In the genomic region with DNA sequence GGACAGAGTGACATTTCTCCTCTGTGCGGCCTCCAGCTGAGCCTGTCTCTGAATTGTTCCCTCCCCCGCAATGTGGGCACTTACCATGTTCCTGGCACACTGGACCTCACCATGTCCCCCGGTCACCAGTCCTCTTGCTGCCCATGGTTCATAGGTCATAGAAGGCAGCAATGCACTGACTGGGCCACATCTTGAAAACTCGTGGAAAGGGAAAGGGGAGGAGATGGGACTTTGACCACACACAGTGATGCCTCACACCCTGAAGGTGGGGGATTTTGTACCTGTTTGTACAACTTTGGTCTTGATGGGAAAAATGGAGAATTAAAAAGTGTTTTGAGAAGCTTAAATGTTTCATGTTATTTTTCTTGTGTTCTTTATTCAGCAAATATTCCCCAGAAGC, we compare ENCODE assay signal across 28 cellular contexts.
DNase-seq lines count a peak whose midpoint lies in the region; ATAC-seq, FAIRE-seq and TF ChIP-seq lines count a peak whose summit lies in the region.
"Had no signal": no experiment of that assay in that cellular context is flagged by ENCODE, and none has a peak within 500 bp of the region (broad histone marks: within the 10 kb centered on the region; RNA-seq: fewer than 3 reads in every experiment).

No MANE protein-coding gene starts in this region.

- CTCF ChIA-PET in A673 (lab: Charles Lee) = no interaction called here
- CTCF ChIA-PET in PC-9 (lab: Charles Lee) = no interaction called here
- CTCF ChIA-PET in endothelial cell of umbilical vein (lab: Charles Lee) = no interaction called here
- CTCF ChIA-PET in HepG2 (lab: Yijun Ruan, JAX; ENCODE audit: low intra/inter-chr PET ratio, low total read pairs) = no interaction called here

- H3K9me1 ChIP-seq in endothelial cell of umbilical vein (replicated peaks; ENCODE audit: control insufficient read depth, extremely low read depth, insufficient read depth, low read length) = no peaks in the 10 kb centered on the region

- dilution Hi-C loops in endothelial cell of umbilical vein (cut with MboI; ENCODE audit: extremely low pct_ligation_motif_present, low sequenced_read_pairs) = no loop called here

- H3K4me3 ChIP-seq in A673 (ENCODE audit: low read depth, low read length, poor library complexity, severe bottlenecking) (no peak overlapping the region), PC-9 (no peak overlapping the region), endothelial cell of umbilical vein (replicated peaks in 1 of 3; ENCODE audit: insufficient read depth in 1 of 3, low read depth in 1 of 3, low read length in 3 of 3) (no peak overlapping the region), HepG2 (replicated peaks in 1 of 3; ENCODE audit: insufficient read depth in 1 of 3, low read depth in 2 of 3, low read length in 3 of 3) (no peak overlapping the region), heart left ventricle (no peak overlapping the region), MM.1S (ENCODE audit: low read length) (no peak overlapping the region)
- H3K4me3 ChIP-seq: A549, BLaER1 had no signal

- H3K79me2 ChIP-seq in PC-9 (ENCODE audit: low read depth) (no peaks in the 10 kb centered on the region), endothelial cell of umbilical vein (ENCODE audit: control insufficient read depth, insufficient read depth, low read length) (no peaks in the 10 kb centered on the region), HepG2 (ENCODE audit: insufficient read depth, low read length) (no peaks in the 10 kb centered on the region), MM.1S (ENCODE audit: low read length) (no peaks in the 10 kb centered on the region)

- H3K36me3 ChIP-seq in A673 (ENCODE audit: insufficient read depth, low read length, poor library complexity, severe bottlenecking) = no peaks in the 10 kb centered on the region
- H3K36me3 ChIP-seq in PC-9 (ENCODE audit: low read depth) = no peaks in the 10 kb centered on the region
- H3K36me3 ChIP-seq in endothelial cell of umbilical vein (ENCODE audit: control insufficient read depth in 2 of 2, extremely low read depth in 1 of 2, insufficient read depth in 2 of 2, low read length in 2 of 2) = no peaks in the 10 kb centered on the region
- H3K36me3 ChIP-seq in HepG2 (replicated peaks in 1 of 2; ENCODE audit: control insufficient read depth in 1 of 2, insufficient read depth in 2 of 2, low read length in 2 of 2) = no peaks in the 10 kb centered on the region
- H3K36me3 ChIP-seq in heart left ventricle = no peaks in the 10 kb centered on the region
- no peaks in the 10 kb centered on the region for H3K36me3 ChIP-seq in MM.1S (replicated peaks; ENCODE audit: insufficient read depth, low read length)
- H3K36me3 ChIP-seq: BE2C had no signal

- H3F3A ChIP-seq in PC-9 (ENCODE audit: insufficient read depth, low read depth) (no peaks in the 10 kb centered on the region), MM.1S (ENCODE audit: insufficient read depth, low read length) (peaks cover 1% of the 10 kb centered on the region; the same call in 1 of the 2 replicates)

- no peaks in the 10 kb centered on the region for H3K9me3 ChIP-seq in A673 (ENCODE audit: low read depth, low read length, poor library complexity, severe bottlenecking)
- no peaks in the 10 kb centered on the region for H3K9me3 ChIP-seq in PC-9 (ENCODE audit: insufficient read depth, low read depth)
- no peaks in the 10 kb centered on the region for H3K9me3 ChIP-seq in endothelial cell of umbilical vein (replicated peaks; ENCODE audit: control insufficient read depth, insufficient read depth, low read length)
- H3K9me3 ChIP-seq in HepG2 (ENCODE audit: low read length) = no peaks in the 10 kb centered on the region
- no peaks in the 10 kb centered on the region for H3K9me3 ChIP-seq in heart left ventricle
- no peaks in the 10 kb centered on the region for H3K9me3 ChIP-seq in MM.1S (replicated peaks; ENCODE audit: insufficient read depth, low read length)
- H3K9me3 ChIP-seq: A549, BE2C, BLaER1 had no signal

- no peaks in the 10 kb centered on the region for H4K20me1 ChIP-seq in PC-9 (ENCODE audit: insufficient read depth)
- H4K20me1 ChIP-seq in endothelial cell of umbilical vein (replicated peaks; ENCODE audit: control insufficient read depth, extremely low read depth, insufficient read depth, low read length) = no peaks in the 10 kb centered on the region
- H4K20me1 ChIP-seq in HepG2 (ENCODE audit: insufficient read depth, low read length) = no peaks in the 10 kb centered on the region
- H4K20me1 ChIP-seq in MM.1S (ENCODE audit: insufficient read depth, low read length) = no peaks in the 10 kb centered on the region
- H4K20me1 ChIP-seq: BLaER1 had no signal

- H3K9ac ChIP-seq in endothelial cell of umbilical vein (replicated peaks; ENCODE audit: extremely low read depth, insufficient read depth, low read length) = no peak overlapping the region
- H3K9ac ChIP-seq in HepG2 (ENCODE audit: insufficient read depth, low read depth, low read length) = no peak overlapping the region
- no peak overlapping the region for H3K9ac ChIP-seq in MM.1S (ENCODE audit: low read length)
- H3K9ac ChIP-seq: BLaER1 had no signal

- POLR2A ChIA-PET in A673 (lab: Charles Lee; ENCODE audit: low non-redundant PET) (no interaction called here), PC-9 (lab: Charles Lee; ENCODE audit: unreplicated experiment) (no interaction called here), endothelial cell of umbilical vein (lab: Charles Lee) (no interaction called here), HepG2 (lab: Yijun Ruan, JAX) (no interaction called here)

- intact Hi-C loops in A673 (cut with micrococcal nuclease; ENCODE audit: unreplicated experiment) = no loop called here
- intact Hi-C loops in PC-9 (cut with micrococcal nuclease; ENCODE audit: unreplicated experiment) = no loop called here
- intact Hi-C loops in endothelial cell of umbilical vein (cut with micrococcal nuclease) = no loop called here
- intact Hi-C loops in HepG2 (cut with micrococcal nuclease; ENCODE audit: unreplicated experiment) = no loop called here
- intact Hi-C loops in heart left ventricle (cut with DNase I) = no loop called here

- TF ChIP-seq POLR2A in endothelial cell of umbilical vein (IDR thresholded peaks at IDR 0.05; ENCODE audit: low read depth, low read length) (no peak), HepG2 (IDR thresholded peaks at IDR 0.05; ENCODE audit: insufficient read depth in 1 of 2, low read depth in 2 of 2, low read length in 2 of 2) (no peak), GM12891 (IDR thresholded peaks at IDR 0.05; ENCODE audit: low read depth, low read length) (no peak), heart left ventricle (IDR thresholded peaks at IDR 0.05) (no peak)

- WGBS in HepG2 (ENCODE audit: low lambda C conversion rate) = 53% methylated on average over 4 of the region's 4 CpGs
- WGBS in heart left ventricle, 4 donors = 90 to 97% (median 94%) methylated on average over 4 of the region's 4 CpGs

- TF ChIP-seq EP300 in HepG2 (IDR thresholded peaks at IDR 0.05; ENCODE audit: low read depth in 2 of 2, low read length in 2 of 2) (no peak), HepG2 (CRISPR knock-in tag; IDR thresholded peaks at IDR 0.05; ENCODE audit: borderline replicate concordance) (no peak)

- H3K27me3 ChIP-seq in A673 (replicated peaks; ENCODE audit: insufficient read depth, low read depth, low read length, poor library complexity) (no peaks in the 10 kb centered on the region), PC-9 (ENCODE audit: insufficient read depth, low read depth) (no peaks in the 10 kb centered on the region), endothelial cell of umbilical vein (ENCODE audit: control insufficient read depth in 2 of 2, insufficient read depth in 2 of 2, low read length in 2 of 2) (no peaks in the 10 kb centered on the region), HepG2 (ENCODE audit: control insufficient read depth in 1 of 2, insufficient read depth in 2 of 2, low read length in 2 of 2) (no peaks in the 10 kb centered on the region), heart left ventricle (no peaks in the 10 kb centered on the region), MM.1S (replicated peaks; ENCODE audit: insufficient read depth, low read length) (no peaks in the 10 kb centered on the region)
- H3K27me3 ChIP-seq: BE2C, BLaER1 had no signal

- in situ Hi-C loops in HepG2 (cut with HindIII; ENCODE audit: extremely low pct_ligation_motif_present, low pct_unique_long_range_greater_than_20kb) = no loop called here

- DNase-seq in A673 (ENCODE audit: low spot score) (no peak), PC-9 (no peak), endothelial cell of umbilical vein (ENCODE audit: low read depth, low spot score) (no peak), HepG2 (ENCODE audit: low spot score) (no peak), GM12891 (ENCODE audit: insufficient read length, low spot score) (no peak), heart left ventricle (no peak), MM.1S (no peak)
- DNase-seq: ACHN; BE2C; C1 segment of cervical spinal cord; CD4-positive, alpha-beta memory T cell; CD4-positive, CD25-positive, alpha-beta regulatory T cell; CD8-positive, alpha-beta memory T cell; COR-L47; DMS 273 treated with DMSO at 0.1 percent for 48 hours; DMS153; DMS53; DMS79; DND-41; EL; GDM1 had no signal

- no peaks in the 10 kb centered on the region for H3K4me1 ChIP-seq in A673 (ENCODE audit: insufficient read depth, low read length, poor library complexity, severe bottlenecking)
- H3K4me1 ChIP-seq in PC-9 (replicated peaks; ENCODE audit: insufficient read depth) = no peaks in the 10 kb centered on the region
- no peaks in the 10 kb centered on the region for H3K4me1 ChIP-seq in endothelial cell of umbilical vein (ENCODE audit: control insufficient read depth, extremely low read depth, insufficient read depth, low read length)
- peaks cover 10% of the 10 kb centered on the region for H3K4me1 ChIP-seq in HepG2 (ENCODE audit: insufficient read depth, low read length)
- H3K4me1 ChIP-seq in heart left ventricle = peaks cover 0 to 12% (median 0%) of the 10 kb centered on the region in 12 donors
- peaks cover 15% of the 10 kb centered on the region for H3K4me1 ChIP-seq in MM.1S (ENCODE audit: low read length)
- H3K4me1 ChIP-seq: A549, BE2C, BLaER1 had no signal

- H2AFZ ChIP-seq in PC-9 (no peak overlapping the region), endothelial cell of umbilical vein (ENCODE audit: low read depth, low read length) (no peak overlapping the region), HepG2 (ENCODE audit: low read length) (no peak overlapping the region), MM.1S (ENCODE audit: low read length) (no peak overlapping the region)

- H3K4me2 ChIP-seq in PC-9 (no peak overlapping the region), endothelial cell of umbilical vein (ENCODE audit: insufficient read depth, low read length) (no peak overlapping the region), HepG2 (ENCODE audit: low read depth, low read length) (no peak overlapping the region), MM.1S (ENCODE audit: low read depth, low read length) (no peak overlapping the region)
- H3K4me2 ChIP-seq: A549, BLaER1 had no signal

- H3K9me2 ChIP-seq in PC-9 (ENCODE audit: insufficient read depth) = no peaks in the 10 kb centered on the region
- H3K9me2 ChIP-seq in MM.1S (replicated peaks; ENCODE audit: insufficient read depth, low read length) = no peaks in the 10 kb centered on the region

- H3K27ac ChIP-seq in A673 (ENCODE audit: low read depth, low read length, poor library complexity, severe bottlenecking) = no peak overlapping the region
- H3K27ac ChIP-seq in PC-9 = no peak overlapping the region
- H3K27ac ChIP-seq in endothelial cell of umbilical vein (ENCODE audit: insufficient read depth, low read depth, low read length) = no peak overlapping the region
- no peak overlapping the region for H3K27ac ChIP-seq in HepG2 (ENCODE audit: extremely low read length, insufficient read depth, low read length)
- H3K27ac ChIP-seq in heart left ventricle = no peak overlapping the region
- no peak overlapping the region for H3K27ac ChIP-seq in MM.1S (ENCODE audit: low read length)
- H3K27ac ChIP-seq: 22Rv1, A549, BLaER1 had no signal

- TF ChIP-seq RAD21 in HepG2 (CRISPR knock-in tag; IDR thresholded peaks at IDR 0.05) = no peak

- TF ChIP-seq CTCF in A673 (conservative IDR thresholded peaks at IDR 0.05; ENCODE audit: low read depth, low read length) = no peak
- TF ChIP-seq CTCF in PC-9 (conservative IDR thresholded peaks at IDR 0.05) = no peak
- no peak for TF ChIP-seq CTCF in endothelial cell of umbilical vein (IDR thresholded peaks at IDR 0.05; ENCODE audit: extremely low read depth in 1 of 2, insufficient read depth in 1 of 2, low read depth in 1 of 2, low read length in 2 of 2)
- TF ChIP-seq CTCF in HepG2 (CRISPR knock-in tag; IDR thresholded peaks at IDR 0.05) = no peak
- no peak for TF ChIP-seq CTCF in heart left ventricle (IDR thresholded peaks at IDR 0.05)
- no peak for TF ChIP-seq CTCF in MM.1S (IDR thresholded peaks at IDR 0.05; ENCODE audit: low read length)

- BruUV-seq in A673 (replicated peaks; lab: Mats Ljungman, UMichigan) (TSS peak; percentile 59), PC-9 (replicated peaks; lab: Mats Ljungman, UMichigan) (TSS peak; percentile 45), endothelial cell of umbilical vein (replicated peaks; lab: Mats Ljungman, UMichigan) (TSS peak; percentile 55), HepG2 (replicated peaks; lab: Mats Ljungman, UMichigan) (no TSS peak)

- ATAC-seq in HepG2 = peak; percentile 64
- no peak for ATAC-seq in GM18520 (IDR thresholded peaks at IDR 0.05; ENCODE audit: unreplicated experiment)
- no peak for ATAC-seq in heart left ventricle
- ATAC-seq: A549 had no signal

- FAIRE-seq in endothelial cell of umbilical vein (lab: Jason Lieb, UNC) (no peak), HepG2 (lab: Jason Lieb, UNC) (peak; percentile 8), GM12891 (lab: Jason Lieb, UNC) (no peak)
- FAIRE-seq: A549, GM12892, GM18507, GM19239 had no signal
